8 cellular contexts compared by ENCODE assay signal in genomic region chr5:157142317-157143126, GRCh38. TPM values are rescaled to one million over a fixed set of nuclear protein-coding genes. Genes with fewer than 3 reads are reported as not detected.
DNase-seq lines count a peak whose midpoint lies in the region; ATAC-seq and TF ChIP-seq lines count a peak whose summit lies in the region.

TSS of gene MED7 (minus strand) at chr5:157142865. CDS start at chr5:157139431, 3,434 bp downstream.

- H3K4me3 ChIP-seq in RWPE2 (ENCODE audit: severe bottlenecking) (peak within 1 kb of the TSS; percentile 86), fibroblast of pulmonary artery (replicated peaks; ENCODE audit: low read depth, low read length) (peak within 1 kb of the TSS; percentile 96)

- peaks cover 23% of the 10 kb centered on the region for H3K36me3 ChIP-seq in RWPE2 (ENCODE audit: low read depth)

- no peaks in the 10 kb centered on the region for H3K27me3 ChIP-seq in RWPE2 (ENCODE audit: insufficient read depth, poor library complexity, severe bottlenecking)

- intact Hi-C loops in activated T-helper 2 cell treated with anti-CD3 and anti-CD28 coated beads, Interferon-gamma antibody, Interleukin-2, Interleukin-4, amounts not matched to agents 10 μg/mL and 5 μg/mL and 100 μg/mL, durations not matched to agents 14 hours and 24 hours and 36 hours (cut with micrococcal nuclease), result loop anchor here (1.0 to 10.0 kb wide), 7 partner anchors 33 to 602 kb away; partner anchors contain the start of genes HAVCR2, LSM11 and NIPAL4

- no peaks in the 10 kb centered on the region for H3K27me3 Mint-ChIP-seq in activated T-helper 2 cell treated with anti-CD3 and anti-CD28 coated beads, Interferon-gamma antibody, Interleukin-2, Interleukin-4, amounts not matched to agents 10 μg/mL and 5 μg/mL and 100 μg/mL, durations not matched to agents 14 hours and 24 hours and 36 hours (ENCODE audit: low read depth)
- no peaks in the 10 kb centered on the region for H3K27me3 Mint-ChIP-seq in natural killer cell treated with Interleukin-12 subunit alpha and Interleukin-12 subunit beta and Interleukin-15 and Interleukin-18, amount 100 ng/mL, for 72 hours

- H3K9me3 Mint-ChIP-seq in activated T-helper 2 cell treated with anti-CD3 and anti-CD28 coated beads, Interferon-gamma antibody, Interleukin-2, Interleukin-4, amounts not matched to agents 10 μg/mL and 5 μg/mL and 100 μg/mL, durations not matched to agents 14 hours and 24 hours and 36 hours, result no peaks in the 10 kb centered on the region
- no peaks in the 10 kb centered on the region for H3K9me3 Mint-ChIP-seq in natural killer cell treated with Interleukin-12 subunit alpha and Interleukin-12 subunit beta and Interleukin-15 and Interleukin-18, amount 100 ng/mL, for 72 hours

- peak within 1 kb of the TSS; percentile 33 for H3K27ac ChIP-seq in RWPE2 (ENCODE audit: poor library complexity, severe bottlenecking)

- no peaks in the 10 kb centered on the region for H3K9me3 ChIP-seq in RWPE2 (ENCODE audit: severe bottlenecking)

- peak within 1 kb of the TSS; percentile 97 for H3K27ac Mint-ChIP-seq in activated T-helper 2 cell treated with anti-CD3 and anti-CD28 coated beads, Interferon-gamma antibody, Interleukin-2, Interleukin-4, amounts not matched to agents 10 μg/mL and 5 μg/mL and 100 μg/mL, durations not matched to agents 14 hours and 24 hours and 36 hours
- peak within 1 kb of the TSS; percentile 89 to 95 for H3K27ac Mint-ChIP-seq in natural killer cell treated with Interleukin-12 subunit alpha and Interleukin-12 subunit beta and Interleukin-15 and Interleukin-18, amount 100 ng/mL, for 72 hours

- H3K36me3 Mint-ChIP-seq in activated T-helper 2 cell treated with anti-CD3 and anti-CD28 coated beads, Interferon-gamma antibody, Interleukin-2, Interleukin-4, amounts not matched to agents 10 μg/mL and 5 μg/mL and 100 μg/mL, durations not matched to agents 14 hours and 24 hours and 36 hours (ENCODE audit: low read depth), result peaks cover 44% of the 10 kb centered on the region
- peaks cover 17% of the 10 kb centered on the region for H3K36me3 Mint-ChIP-seq in natural killer cell treated with Interleukin-12 subunit alpha and Interleukin-12 subunit beta and Interleukin-15 and Interleukin-18, amount 100 ng/mL, for 72 hours

- H3K4me1 ChIP-seq in RWPE2 (ENCODE audit: insufficient read depth, poor library complexity, severe bottlenecking), result peaks cover 7% of the 10 kb centered on the region

- TF ChIP-seq CTCF in RWPE2 (IDR thresholded peaks at IDR 0.05; ENCODE audit: poor library complexity, severe bottlenecking), result no peak
- TF ChIP-seq CTCF in fibroblast of pulmonary artery (IDR thresholded peaks at IDR 0.05; ENCODE audit: low read length, missing control alignments), result no peak

- H3K4me1 Mint-ChIP-seq in activated T-helper 2 cell treated with anti-CD3 and anti-CD28 coated beads, Interferon-gamma antibody, Interleukin-2, Interleukin-4, amounts not matched to agents 10 μg/mL and 5 μg/mL and 100 μg/mL, durations not matched to agents 14 hours and 24 hours and 36 hours (ENCODE audit: low read depth), result peaks cover 31% of the 10 kb centered on the region
- H3K4me1 Mint-ChIP-seq in natural killer cell treated with Interleukin-12 subunit alpha and Interleukin-12 subunit beta and Interleukin-15 and Interleukin-18, amount 100 ng/mL, for 72 hours (ENCODE audit: low read depth in 2 of 2), result peaks cover 29 to 40% of the 10 kb centered on the region in 2 donors

- peak; percentile 100 for ATAC-seq in RWPE2 (ENCODE audit: low read depth)
- peak; percentile 100 for ATAC-seq in natural killer cell treated with Interleukin-12 subunit alpha and Interleukin-12 subunit beta and Interleukin-15 and Interleukin-18, amount 100 ng/mL, for 72 hours
- ATAC-seq in stimulated activated naive CD8-positive, alpha-beta T cell treated with anti-CD3 and anti-CD28 coated beads, Interleukin-15, Interleukin-2, amounts not matched to agents 100 U/mL and 50 U/mL, for 24 hours, result peak; percentile 100

- peak; percentile 99 for DNase-seq in EH (ENCODE audit: low read depth)
- peak; percentile 98 for DNase-seq in H4 (ENCODE audit: low spot score)
- peak; percentile 100 for DNase-seq in LoVo (ENCODE audit: low spot score)
- DNase-seq in RWPE2 (ENCODE audit: low spot score), result peak; percentile 95
- DNase-seq in activated T-helper 2 cell treated with anti-CD3 and anti-CD28 coated beads, Interferon-gamma antibody, Interleukin-2, Interleukin-4, amounts not matched to agents 10 μg/mL and 5 μg/mL and 100 μg/mL, durations not matched to agents 14 hours and 24 hours and 36 hours (ENCODE audit: low spot score), result peak; percentile 95
- DNase-seq in fibroblast of pulmonary artery (ENCODE audit: low read depth), result peak; percentile 100
- DNase-seq in natural killer cell treated with Interleukin-12 subunit alpha and Interleukin-12 subunit beta and Interleukin-15 and Interleukin-18, amount 100 ng/mL, for 72 hours (ENCODE audit: low spot score), result peak; percentile 97
- peak; percentile 89 for DNase-seq in stimulated activated naive CD8-positive, alpha-beta T cell treated with anti-CD3 and anti-CD28 coated beads, Interleukin-15, Interleukin-2, amounts not matched to agents 100 U/mL and 50 U/mL, for 24 hours

- H3K4me3 Mint-ChIP-seq in activated T-helper 2 cell treated with anti-CD3 and anti-CD28 coated beads, Interferon-gamma antibody, Interleukin-2, Interleukin-4, amounts not matched to agents 10 μg/mL and 5 μg/mL and 100 μg/mL, durations not matched to agents 14 hours and 24 hours and 36 hours (ENCODE audit: low read depth), result peak within 1 kb of the TSS; percentile 97
- H3K4me3 Mint-ChIP-seq in natural killer cell treated with Interleukin-12 subunit alpha and Interleukin-12 subunit beta and Interleukin-15 and Interleukin-18, amount 100 ng/mL, for 72 hours, result peak within 1 kb of the TSS; percentile 90

RNA-seq across cellular contexts. Expression of gene MED7, which starts in this region (rescaled TPM):
- total RNA-seq in H4 (2014; rRNA removed; shearing (Covaris generic)), result 10.4 and 20.0 TPM in 2 replicates
- 12.5 and 13.1 TPM in 2 replicates for total RNA-seq in activated T-helper 2 cell treated with anti-CD3 and anti-CD28 coated beads, Interferon-gamma antibody, Interleukin-2, Interleukin-4, amounts not matched to agents 10 μg/mL and 5 μg/mL and 100 μg/mL, durations not matched to agents 14 hours and 24 hours and 36 hours
- 10 to 100 TPM; 14.8 to 16.6 TPM for total RNA-seq in natural killer cell treated with Interleukin-12 subunit alpha and Interleukin-12 subunit beta and Interleukin-15 and Interleukin-18, amount 100 ng/mL, for 72 hours

Comparison
In these comparisons a context has a peak if more than half of its experiments do, and no peak if none do; other contexts are left out.
1. Peak in every context shown above with its lines: DNase-seq, ATAC-seq, H3K4me3 ChIP-seq and H3K27ac ChIP-seq.